In genomic region chr7:100568936-100569844, GRCh38 we compare ENCODE assay signal across 1 cellular context.
A peak's percentile ranks its signal among the peaks of the same experiment; 100 is the strongest.
TF ChIP-seq lines count a peak whose summit lies in the region.

No MANE protein-coding gene starts in this region.

TF ChIP-seq in GM23338, 12 proteins besides CTCF, POLR2A, EP300 and RAD21:
- TF ChIP-seq POLR2AphosphoS5 (IDR thresholded peaks at IDR 0.05; ENCODE audit: low read depth) (peak; percentile 64), ZNF114 (CRISPR knock-in tag; IDR thresholded peaks at IDR 0.05) (no peak), STAT1 (IDR thresholded peaks at IDR 0.05; ENCODE audit: unreplicated experiment) (no peak), NANOG (IDR thresholded peaks at IDR 0.05; ENCODE audit: borderline replicate concordance) (no peak), EZH2 (IDR thresholded peaks at IDR 0.05; ENCODE audit: low read depth, unreplicated experiment) (no peak), CREB1 (CRISPR knock-in tag; IDR thresholded peaks at IDR 0.05; ENCODE audit: low read depth) (no peak)
